ENCODE assay signal across 10 cellular contexts in genomic region chr19:50460161-50460765, GRCh38. TPM values are rescaled to one million over a fixed set of nuclear protein-coding genes. Genes with fewer than 3 reads are reported as not detected.
A peak's percentile ranks its signal among the peaks of the same experiment; 100 is the strongest.
DNase-seq lines count a peak whose midpoint lies in the region; ATAC-seq and TF ChIP-seq lines count a peak whose summit lies in the region.
"Had no signal": no experiment of that assay in that cellular context is flagged by ENCODE, and none has a peak within 500 bp of the region (broad histone marks: within the 10 kb centered on the region; RNA-seq: fewer than 3 reads in every experiment).

No MANE protein-coding gene starts in this region.

- H3K4me2 ChIP-seq in HCT116 (ENCODE audit: low read length) (peak overlapping the region; percentile 73), PC-3 (ENCODE audit: low read length) (peak overlapping the region; percentile 51; the same call in 1 of the 2 replicates)

- TF ChIP-seq CTCF in HCT116 (IDR thresholded peaks at IDR 0.05 in 2 of 3, conservative IDR thresholded peaks at IDR 0.05 in 1 of 3; ENCODE audit: borderline replicate concordance in 1 of 3, insufficient read depth in 1 of 3, low read depth in 2 of 3, low read length in 2 of 3) (no peak), PC-3 (conservative IDR thresholded peaks at IDR 0.05; ENCODE audit: low read depth, low read length) (no peak), left lung (IDR thresholded peaks at IDR 0.05) (no peak), stomach (IDR thresholded peaks at IDR 0.05) (no peak)

- 19 to 23% (median 22%) methylated on average over 13 of the region's 13 CpGs for WGBS in stomach, 5 donors

- BruUV-seq in HCT116 (replicated peaks; lab: Mats Ljungman, UMichigan) (no TSS peak), PC-3 (replicated peaks; lab: Mats Ljungman, UMichigan) (no TSS peak)

- no peaks in the 10 kb centered on the region for H3F3A ChIP-seq in PC-3 (ENCODE audit: low read length, unreplicated experiment)

- no peak overlapping the region for H3K4me3 Mint-ChIP-seq in CD4-positive, alpha-beta memory T cell
- H3K4me3 Mint-ChIP-seq: T-helper 1 cell treated with Interleukin-12 subunit alpha and Interleukin-12 subunit beta and Interleukin-4 antibody, amounts not matched to agents 30 μg/mL and 1 μg/mL, for 36 hours had no signal

- no peaks in the 10 kb centered on the region for H3K36me3 ChIP-seq in HCT116 (ENCODE audit: control insufficient read depth in 1 of 2, insufficient read depth in 2 of 2, low read length in 2 of 2)
- H3K36me3 ChIP-seq in PC-3 (ENCODE audit: low read depth, low read length) = no peaks in the 10 kb centered on the region
- H3K36me3 ChIP-seq in left lung = no peaks in the 10 kb centered on the region
- H3K36me3 ChIP-seq in stomach = no peaks in the 10 kb centered on the region
- no peaks in the 10 kb centered on the region for H3K36me3 ChIP-seq in CD4-positive, alpha-beta memory T cell (ENCODE audit: insufficient read depth, low read length)

- peak overlapping the region; percentile 97 for H2AFZ ChIP-seq in HCT116 (ENCODE audit: low read depth, low read length, poor library complexity, severe bottlenecking)
- H2AFZ ChIP-seq in PC-3 (ENCODE audit: low read length) = 0 out of 2 replicates have a peak overlapping the region, but pooled peaks have one; percentile 8

- no peaks in the 10 kb centered on the region for H3K9me3 Mint-ChIP-seq in CD4-positive, alpha-beta memory T cell
- H3K9me3 Mint-ChIP-seq: T-helper 1 cell treated with Interleukin-12 subunit alpha and Interleukin-12 subunit beta and Interleukin-4 antibody, amounts not matched to agents 30 μg/mL and 1 μg/mL, for 36 hours had no signal

- POLR2A ChIA-PET in HCT116 (lab: Charles Lee) (interaction anchor here (0.9 to 1.5 kb wide), 2 partner anchors 76 to 91 kb away, joined by 4 read pairs; partner anchors contain the start of gene POLD1), PC-3 (lab: Charles Lee; ENCODE audit: unreplicated experiment) (no interaction called here)
- POLR2A ChIA-PET in CD4-positive, alpha-beta memory T cell (lab: Charles Lee; ENCODE audit: partially characterized antibody) = interaction anchor here (1.0 to 1.9 kb wide), 2 partner anchors 92 to 103 kb away, joined by 3 to 9 read pairs; no protein-coding TSS in a partner anchor

- TF ChIP-seq RAD21 in HCT116 (IDR thresholded peaks at IDR 0.05; ENCODE audit: low read depth) = no peak

- intact Hi-C loops in HCT116 (cut with micrococcal nuclease) = loop anchor here (2.0 kb wide), 1 partner anchor 103 kb away; no protein-coding TSS in a partner anchor
- intact Hi-C loops in PC-3 (cut with micrococcal nuclease) = no loop called here
- intact Hi-C loops in left lung (cut with DNase I) = loop anchor here in 1 of 2 donors (5.0 kb wide), 1 partner anchor 93 kb away; the partner anchor contains the start of gene NAPSA
- intact Hi-C loops in stomach (cut with DNase I; ENCODE audit: low total_unique reads) = no loop called here
- intact Hi-C loops in CD4-positive, alpha-beta memory T cell (cut with micrococcal nuclease) = no loop called here
- intact Hi-C loops in head of caudate nucleus (cut with DNase I) = no loop called here

- H3K27me3 Mint-ChIP-seq in CD4-positive, alpha-beta memory T cell = peaks cover 7 to 25% of the 10 kb centered on the region in 2 donors

- H3K9ac ChIP-seq in HCT116 (ENCODE audit: low read length) (no peak overlapping the region), PC-3 (ENCODE audit: low read length) (no peak overlapping the region)

- H3K9me2 ChIP-seq in HCT116 (ENCODE audit: insufficient read depth) (no peaks in the 10 kb centered on the region), PC-3 (replicated peaks; ENCODE audit: low read length) (no peaks in the 10 kb centered on the region)

- no peak overlapping the region for H3K27ac Mint-ChIP-seq in CD4-positive, alpha-beta memory T cell
- H3K27ac Mint-ChIP-seq: T-helper 1 cell treated with Interleukin-12 subunit alpha and Interleukin-12 subunit beta and Interleukin-4 antibody, amounts not matched to agents 30 μg/mL and 1 μg/mL, for 36 hours had no signal

- peaks cover 3 to 6% (median 4%) of the 10 kb centered on the region in 4 donors for H3K4me1 Mint-ChIP-seq in CD4-positive, alpha-beta memory T cell

- H3K4me3 ChIP-seq in HCT116 (replicated peaks in 1 of 2; ENCODE audit: low read depth in 1 of 2, low read length in 2 of 2) (peak overlapping the region in 1 of 2 experiments; percentile 1; a peak in 1 of 4 replicates), PC-3 (ENCODE audit: low read length) (no peak overlapping the region), left lung (no peak overlapping the region), stomach (no peak overlapping the region)
- no peak overlapping the region for H3K4me3 ChIP-seq in CD4-positive, alpha-beta memory T cell (ENCODE audit: low read length in 2 of 2)

- no peaks in the 10 kb centered on the region for H3K9me3 ChIP-seq in HCT116 (ENCODE audit: control insufficient read depth in 1 of 2, insufficient read depth in 1 of 2, low read depth in 1 of 2, low read length in 2 of 2)
- H3K9me3 ChIP-seq in PC-3 (ENCODE audit: low read length) = no peaks in the 10 kb centered on the region
- H3K9me3 ChIP-seq in left lung = no peaks in the 10 kb centered on the region
- H3K9me3 ChIP-seq in stomach = no peaks in the 10 kb centered on the region
- H3K9me3 ChIP-seq in CD4-positive, alpha-beta memory T cell (ENCODE audit: control insufficient read depth in 1 of 2, low read length in 2 of 2) = no peaks in the 10 kb centered on the region

- no peaks in the 10 kb centered on the region for H3K79me2 ChIP-seq in HCT116 (ENCODE audit: insufficient read depth, low read length)
- no peaks in the 10 kb centered on the region for H3K79me2 ChIP-seq in PC-3 (ENCODE audit: low read length)

- RAD21 ChIA-PET in HCT116 (lab: Charles Lee; ENCODE audit: low non-redundant PET in 1 of 2, low total read pairs in 2 of 2, uncharacterized antibody in 2 of 2, unreplicated experiment in 2 of 2) = interaction anchor here (0.6 to 0.9 kb wide), 2 partner anchors 91 to 96 kb away, joined by 3 to 5 read pairs; no protein-coding TSS in a partner anchor

- no peak overlapping the region for H3K27ac ChIP-seq in HCT116 (ENCODE audit: low read depth, low read length)
- H3K27ac ChIP-seq in PC-3 (ENCODE audit: low read length) = no peak overlapping the region
- no peak overlapping the region for H3K27ac ChIP-seq in left lung
- H3K27ac ChIP-seq in stomach = no peak overlapping the region
- H3K27ac ChIP-seq in CD4-positive, alpha-beta memory T cell (ENCODE audit: low read depth, low read length) = no peak overlapping the region

- H4K20me1 ChIP-seq in HCT116 (ENCODE audit: insufficient read depth) = no peaks in the 10 kb centered on the region
- H4K20me1 ChIP-seq in PC-3 (ENCODE audit: low read length) = no peaks in the 10 kb centered on the region

- CTCF ChIA-PET in HCT116 (lab: Charles Lee) (interaction anchor here (1.2 to 1.6 kb wide), 4 partner anchors 14 to 103 kb away, joined by 3 to 9 read pairs (median 6); partner anchors contain the start of gene NR1H2), PC-3 (lab: Charles Lee) (interaction anchor here (0.6 to 1.5 kb wide), 5 partner anchors 45 to 146 kb away, joined by 3 to 5 read pairs (median 3); no protein-coding TSS in a partner anchor)
- CTCF ChIA-PET in CD4-positive, alpha-beta memory T cell (lab: Charles Lee; ENCODE audit: partially characterized antibody) = interaction anchor here (0.6 to 1.9 kb wide), 10 partner anchors 14 to 103 kb away, joined by 3 to 19 read pairs (median 5); partner anchors contain the start of gene NAPSA

- peaks cover 7 to 26% of the 10 kb centered on the region in 2 experiments for H3K4me1 ChIP-seq in HCT116 (ENCODE audit: control insufficient read depth in 1 of 2, insufficient read depth in 2 of 2, low read length in 2 of 2)
- H3K4me1 ChIP-seq in PC-3 (ENCODE audit: insufficient read depth, low read length) = 0 out of 2 replicates have a peak, but pooled peaks cover 6% of the 10 kb centered on the region
- no peaks in the 10 kb centered on the region for H3K4me1 ChIP-seq in left lung
- no peaks in the 10 kb centered on the region for H3K4me1 ChIP-seq in stomach
- H3K4me1 ChIP-seq in CD4-positive, alpha-beta memory T cell (ENCODE audit: insufficient read depth, low read length) = no peaks in the 10 kb centered on the region

- peak; percentile 42 for TF ChIP-seq POLR2A in GM15510 (IDR thresholded peaks at IDR 0.05; ENCODE audit: borderline replicate concordance, extremely low read depth, insufficient read length)
- no peak for TF ChIP-seq POLR2A in HCT116 (IDR thresholded peaks at IDR 0.05; ENCODE audit: borderline replicate concordance, extremely low read depth, insufficient read depth, insufficient read length)
- no peak for TF ChIP-seq POLR2A in stomach (IDR thresholded peaks at IDR 0.05)

- H3K36me3 Mint-ChIP-seq in CD4-positive, alpha-beta memory T cell = no peaks in the 10 kb centered on the region

- TF ChIP-seq EP300 in stomach (IDR thresholded peaks at IDR 0.05) = no peak

- ATAC-seq in HCT116 = peak; percentile 57
- ATAC-seq in PC-3 = peak; percentile 55
- peak; percentile 36 for ATAC-seq in left lung

- H3K27me3 ChIP-seq in HCT116 (ENCODE audit: insufficient read depth, low read length) = no peaks in the 10 kb centered on the region
- H3K27me3 ChIP-seq in PC-3 (ENCODE audit: low read length) = peaks cover 7% of the 10 kb centered on the region; the same call in 1 of the 2 replicates
- peaks cover 19 to 60% of the 10 kb centered on the region in 2 donors for H3K27me3 ChIP-seq in left lung
- H3K27me3 ChIP-seq in stomach = peaks cover 0 to 72% (median 31%) of the 10 kb centered on the region in 3 donors
- peaks cover 2% of the 10 kb centered on the region for H3K27me3 ChIP-seq in CD4-positive, alpha-beta memory T cell (ENCODE audit: insufficient read depth, low read length)

- DNase-seq in HCT116 (ENCODE audit: low read depth, low spot score) = no peak
- DNase-seq in PC-3 = peak; percentile 59
- peak in 1 of 2 donors; percentile 22 for DNase-seq in left lung
- DNase-seq in stomach = no peak
- DNase-seq in effector CD4-positive, alpha-beta T cell = no peak
- DNase-seq in CD4-positive, alpha-beta memory T cell = no peak
- no peak for DNase-seq in head of caudate nucleus

RNA-seq across cellular contexts. Expression of gene EMC10, which starts 16.0 kb away (rescaled TPM):
- total RNA-seq in HCT116 (2021; ENCODE audit: unreplicated experiment) = 92.4 TPM
- polyA plus RNA-seq in HCT116 (2012) = 68.1 and 70.4 TPM in 2 replicates
- 228 and 286 TPM in 2 replicates for total RNA-seq in PC-3 (2014; rRNA removed)
- total RNA-seq in left lung = 100 to 1,000 TPM; 126 to 157 TPM
- total RNA-seq in stomach = 100 to 1,000 TPM in 1 of 5 donors, 10 to 100 TPM in 4; 30.8 to 284 (median 61.5) TPM
- polyA plus RNA-seq in stomach = 10 to 100 TPM; 33.5 to 63.2 (median 53.7) TPM
- 10 to 100 TPM; 83.7 to 92.6 TPM for total RNA-seq in CD4-positive, alpha-beta memory T cell
- polyA plus RNA-seq in CD4-positive, alpha-beta memory T cell = 10 to 100 TPM in 1 of 2 donors, 1 to 10 TPM in 1; 7.8 to 10.1 TPM

RNA-seq across cellular contexts. Expression of gene GARIN5A, which starts 16.4 kb away (rescaled TPM):
- total RNA-seq in HCT116 (2021; ENCODE audit: unreplicated experiment) (12.2 TPM), PC-3 (2014; rRNA removed) (3.5 and 6.2 TPM in 2 replicates), left lung (1 to 10 TPM; 2.6 to 4.3 TPM), stomach (under 1 TPM in 3 of 5 donors, not detected in 2; 0.55 to 0.87 (median 0.58) TPM)
- polyA plus RNA-seq in HCT116 (2012) = 19.2 and 19.3 TPM in 2 replicates
- polyA plus RNA-seq in stomach = 1 to 10 TPM; 1.9 to 3.1 (median 2.1) TPM
- under 1 TPM in 1 of 2 experiments, not detected in 1; 0.61 TPM for total RNA-seq in CD4-positive, alpha-beta memory T cell
- under 1 TPM; 0.39 to 0.44 TPM for polyA plus RNA-seq in CD4-positive, alpha-beta memory T cell

RNA-seq across cellular contexts. Expression of gene MYBPC2, which starts 27.6 kb away (rescaled TPM):
- total RNA-seq in HCT116 (2021; ENCODE audit: unreplicated experiment) (not detected), PC-3 (2014; rRNA removed) (not detected in 2 replicates), left lung (under 1 TPM in 1 of 2 donors, not detected in 1; 0.16 TPM), stomach (not detected)
- polyA plus RNA-seq in HCT116 (2012) = 0.04 and 0.24 TPM in 2 replicates
- under 1 TPM in 2 of 3 donors, not detected in 1; 0.10 to 0.31 TPM for polyA plus RNA-seq in stomach
- total RNA-seq in CD4-positive, alpha-beta memory T cell = not detected
- polyA plus RNA-seq in CD4-positive, alpha-beta memory T cell = under 1 TPM in 1 of 2 donors, not detected in 1; 0.10 TPM
- total RNA-seq: lung microvascular endothelial cell had no signal

RNA-seq across cellular contexts. Expression of gene SPIB, which starts 41.5 kb away (rescaled TPM):
- total RNA-seq in HCT116 (2021; ENCODE audit: unreplicated experiment) (0.96 TPM), PC-3 (2014; rRNA removed) (not detected in 2 replicates), left lung (under 1 TPM; 0.32 to 0.34 TPM), stomach (10 to 100 TPM in 1 of 5 donors, under 1 TPM in 2, not detected in 2; 0.55 to 53.3 (median 0.58) TPM)
- 0.04 and 0.48 TPM in 2 replicates for polyA plus RNA-seq in HCT116 (2012)
- 1 to 10 TPM in 1 of 3 donors, under 1 TPM in 2; 0.19 to 1.9 (median 0.31) TPM for polyA plus RNA-seq in stomach
- not detected for total RNA-seq in CD4-positive, alpha-beta memory T cell
- 1 to 10 TPM in 1 of 2 donors, not detected in 1; 1.9 TPM for polyA plus RNA-seq in CD4-positive, alpha-beta memory T cell
- total RNA-seq: lung microvascular endothelial cell had no signal

RNA-seq across cellular contexts. Expression of gene JOSD2, which starts 50.7 kb away (rescaled TPM):
- 40.9 TPM for total RNA-seq in HCT116 (2021; ENCODE audit: unreplicated experiment)
- 24.9 and 25.7 TPM in 2 replicates for polyA plus RNA-seq in HCT116 (2012)
- total RNA-seq in PC-3 (2014; rRNA removed) = 60.8 and 71.5 TPM in 2 replicates
- total RNA-seq in left lung = 10 to 100 TPM; 44.1 to 52.0 TPM
- total RNA-seq in stomach = 10 to 100 TPM in 3 of 5 donors, 1 to 10 TPM in 1, not detected in 1; 9.9 to 61.0 (median 14.5) TPM
- 10 to 100 TPM; 68.4 to 79.4 (median 68.5) TPM for polyA plus RNA-seq in stomach
- total RNA-seq in CD4-positive, alpha-beta memory T cell = 10 to 100 TPM; 29.5 to 35.8 TPM
- 10 to 100 TPM; 22.4 to 28.0 TPM for polyA plus RNA-seq in CD4-positive, alpha-beta memory T cell
